Comparison of ENCODE assay signal across 11 cellular contexts in genomic region chr2:235936493-235936892, GRCh38.
DNase-seq lines count a peak whose midpoint lies in the region; ATAC-seq, FAIRE-seq and TF ChIP-seq lines count a peak whose summit lies in the region.
"Had no signal": no experiment of that assay in that cellular context is flagged by ENCODE, and none has a peak within 500 bp of the region (broad histone marks: within the 10 kb centered on the region; RNA-seq: fewer than 3 reads in every experiment).

No MANE protein-coding gene starts in this region.

- H3K27me3 ChIP-seq in KMS-11 (ENCODE audit: insufficient read depth, low read depth) = no peaks in the 10 kb centered on the region
- no peaks in the 10 kb centered on the region for H3K27me3 ChIP-seq in bronchial epithelial cell (ENCODE audit: control insufficient read depth, insufficient read depth, low read length)
- H3K27me3 ChIP-seq: Peyer's patch had no signal

- peaks cover 12% of the 10 kb centered on the region for H3K27me3 Mint-ChIP-seq in nephron (ENCODE audit: low read depth)

- H3K79me2 ChIP-seq in KMS-11 (ENCODE audit: insufficient read depth, low read depth) = no peaks in the 10 kb centered on the region

- no peaks in the 10 kb centered on the region for H3K4me1 ChIP-seq in KMS-11 (ENCODE audit: low read depth, poor library complexity, severe bottlenecking)
- H3K4me1 ChIP-seq: Peyer's patch had no signal

- no peak overlapping the region for H3K9ac ChIP-seq in KMS-11

- DNase-seq in NCI-H526 (lab: John Stamatoyannopoulos, UW) (peak; percentile 19 to 51), NCI-H526 treated with DMSO at 0.1 percent for 48 hours (lab: John Stamatoyannopoulos, UW) (no peak), bronchial epithelial cell (ENCODE audit: low read depth) (no peak)

- H3K4me3 Mint-ChIP-seq in nephron = no peak overlapping the region
- H3K4me3 Mint-ChIP-seq: dendritic cell treated with granulocyte-macrophage colony-stimulating factor and Interleukin-4, amounts not matched to agents 40 ng/mL and 50 ng/mL, for 4 days; memory B cell had no signal

- no peak overlapping the region for H3K27ac Mint-ChIP-seq in nephron
- H3K27ac Mint-ChIP-seq: dendritic cell treated with granulocyte-macrophage colony-stimulating factor and Interleukin-4, amounts not matched to agents 40 ng/mL and 50 ng/mL, for 4 days; memory B cell had no signal

- no peak for FAIRE-seq in bronchial epithelial cell (lab: Jason Lieb, UNC)

- H3K4me3 ChIP-seq in KMS-11 (IDR thresholded peaks at IDR 0.05; ENCODE audit: insufficient read depth, low read depth, low read length) = no peak overlapping the region
- H3K4me3 ChIP-seq in bronchial epithelial cell (ENCODE audit: low read depth, low read length) = no peak overlapping the region
- H3K4me3 ChIP-seq: Peyer's patch had no signal

- no peak overlapping the region for H3K4me2 ChIP-seq in KMS-11

- H3K9me3 Mint-ChIP-seq in nephron = no peaks in the 10 kb centered on the region
- H3K9me3 Mint-ChIP-seq: dendritic cell treated with granulocyte-macrophage colony-stimulating factor and Interleukin-4, amounts not matched to agents 40 ng/mL and 50 ng/mL, for 4 days had no signal

- no peak overlapping the region for H3K27ac ChIP-seq in KMS-11
- H3K27ac ChIP-seq: Peyer's patch had no signal

- ATAC-seq in HG03432 (IDR thresholded peaks at IDR 0.05; ENCODE audit: unreplicated experiment) (no peak), GM19452 (IDR thresholded peaks at IDR 0.05; ENCODE audit: unreplicated experiment) (no peak), GM21390 (IDR thresholded peaks at IDR 0.05; ENCODE audit: unreplicated experiment) (no peak)

- H4K20me1 ChIP-seq in KMS-11 (ENCODE audit: insufficient read depth) = no peaks in the 10 kb centered on the region

- H3K36me3 ChIP-seq in KMS-11 (ENCODE audit: insufficient read depth) (no peaks in the 10 kb centered on the region), bronchial epithelial cell (ENCODE audit: control insufficient read depth, insufficient read depth, low read length) (peaks cover 4% of the 10 kb centered on the region)

- peaks cover 49% of the 10 kb centered on the region for H3K36me3 Mint-ChIP-seq in nephron (ENCODE audit: low read depth)
- H3K36me3 Mint-ChIP-seq: memory B cell had no signal

- H2AFZ ChIP-seq in KMS-11 (ENCODE audit: low read depth) = no peak overlapping the region

- peak; percentile 49; the same call in 1 of the 2 replicates for TF ChIP-seq CTCF in KMS-11 (conservative IDR thresholded peaks at IDR 0.05; ENCODE audit: low read depth, low read length)
- peak; percentile 22 for TF ChIP-seq CTCF in bronchial epithelial cell (IDR thresholded peaks at IDR 0.05; ENCODE audit: insufficient read depth, low read length, severe bottlenecking)
- peak in 2 of 3 experiments; percentile 14 to 38 for TF ChIP-seq CTCF in nephron (IDR thresholded peaks at IDR 0.05; ENCODE audit: unreplicated experiment in 3 of 3)

- peaks cover 42% of the 10 kb centered on the region for H3K4me1 Mint-ChIP-seq in nephron
- H3K4me1 Mint-ChIP-seq: memory B cell had no signal

Comparison
In these comparisons a context has a peak if more than half of its experiments do, and no peak if none do; other contexts are left out.
1. DNase-seq: peak in NCI-H526 (2 of 2); none in NCI-H526 treated with DMSO at 0.1 percent for 48 hours (single experiment) and bronchial epithelial cell (single experiment).
2. Peak in every context shown above with its lines, with median percentiles within 50 percentile points of each other: CTCF ChIP-seq.